ENCODE assay signal across 1 cellular context in the genomic region with DNA sequence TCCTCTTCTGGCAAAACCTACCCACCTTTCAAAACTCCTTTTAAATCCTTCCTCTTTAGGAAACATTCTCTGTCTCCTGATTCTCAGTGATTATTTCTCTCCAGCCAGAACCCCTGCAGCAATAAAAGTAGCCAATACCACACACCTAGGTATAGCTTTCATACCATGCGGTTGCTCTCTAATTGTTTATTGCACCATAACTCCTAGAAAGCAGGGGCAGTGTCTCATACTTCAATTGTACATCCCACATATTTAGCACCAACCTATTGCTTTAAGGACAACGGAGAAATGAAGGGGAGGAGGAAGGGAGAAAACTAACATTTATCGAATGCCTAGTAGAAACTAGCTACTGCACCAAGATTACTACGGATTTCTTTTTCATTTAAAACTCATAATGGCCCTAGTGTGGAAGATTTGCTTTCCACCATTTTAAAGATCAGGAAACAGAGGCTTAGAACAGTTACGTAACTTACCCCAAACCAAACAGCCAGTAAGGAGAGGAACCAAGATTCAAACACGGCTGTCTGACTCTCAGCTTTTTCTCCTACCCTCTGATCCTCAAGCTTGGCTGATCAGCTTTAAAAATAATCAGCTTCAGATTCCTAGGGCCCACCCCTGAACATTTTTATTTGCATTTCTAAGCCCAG.
TF ChIP-seq lines count a peak whose summit lies in the region.

No MANE protein-coding gene starts in this region.

TF ChIP-seq in WTC11, 78 proteins besides CTCF, POLR2A, EP300 and RAD21 (continued from another document):
- TF ChIP-seq, protein P1, sequence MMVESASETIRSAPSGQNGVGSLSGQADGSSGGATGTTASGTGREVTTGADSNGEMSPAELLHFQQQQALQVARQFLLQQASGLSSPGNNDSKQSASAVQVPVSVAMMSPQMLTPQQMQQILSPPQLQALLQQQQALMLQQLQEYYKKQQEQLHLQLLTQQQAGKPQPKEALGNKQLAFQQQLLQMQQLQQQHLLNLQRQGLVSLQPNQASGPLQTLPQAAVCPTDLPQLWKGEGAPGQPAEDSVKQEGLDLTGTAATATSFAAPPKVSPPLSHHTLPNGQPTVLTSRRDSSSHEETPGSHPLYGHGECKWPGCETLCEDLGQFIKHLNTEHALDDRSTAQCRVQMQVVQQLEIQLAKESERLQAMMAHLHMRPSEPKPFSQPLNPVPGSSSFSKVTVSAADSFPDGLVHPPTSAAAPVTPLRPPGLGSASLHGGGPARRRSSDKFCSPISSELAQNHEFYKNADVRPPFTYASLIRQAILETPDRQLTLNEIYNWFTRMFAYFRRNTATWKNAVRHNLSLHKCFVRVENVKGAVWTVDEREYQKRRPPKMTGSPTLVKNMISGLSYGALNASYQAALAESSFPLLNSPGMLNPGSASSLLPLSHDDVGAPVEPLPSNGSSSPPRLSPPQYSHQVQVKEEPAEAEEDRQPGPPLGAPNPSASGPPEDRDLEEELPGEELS (CRISPR knock-in tag; IDR thresholded peaks at IDR 0.05), result no peak
- TF ChIP-seq, protein P2, sequence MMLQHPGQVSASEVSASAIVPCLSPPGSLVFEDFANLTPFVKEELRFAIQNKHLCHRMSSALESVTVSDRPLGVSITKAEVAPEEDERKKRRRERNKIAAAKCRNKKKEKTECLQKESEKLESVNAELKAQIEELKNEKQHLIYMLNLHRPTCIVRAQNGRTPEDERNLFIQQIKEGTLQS (CRISPR knock-in tag; conservative IDR thresholded peaks at IDR 0.05), result no peak
- TF ChIP-seq, protein P3, sequence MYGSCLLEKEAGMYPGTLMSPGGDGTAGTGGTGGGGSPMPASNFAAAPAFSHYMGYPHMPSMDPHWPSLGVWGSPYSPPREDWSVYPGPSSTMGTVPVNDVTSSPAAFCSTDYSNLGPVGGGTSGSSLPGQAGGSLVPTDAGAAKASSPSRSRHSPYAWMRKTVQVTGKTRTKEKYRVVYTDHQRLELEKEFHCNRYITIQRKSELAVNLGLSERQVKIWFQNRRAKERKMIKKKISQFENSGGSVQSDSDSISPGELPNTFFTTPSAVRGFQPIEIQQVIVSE (CRISPR knock-in tag; IDR thresholded peaks at IDR 0.05; ENCODE audit: borderline replicate concordance), result no peak
- TF ChIP-seq, protein P4, sequence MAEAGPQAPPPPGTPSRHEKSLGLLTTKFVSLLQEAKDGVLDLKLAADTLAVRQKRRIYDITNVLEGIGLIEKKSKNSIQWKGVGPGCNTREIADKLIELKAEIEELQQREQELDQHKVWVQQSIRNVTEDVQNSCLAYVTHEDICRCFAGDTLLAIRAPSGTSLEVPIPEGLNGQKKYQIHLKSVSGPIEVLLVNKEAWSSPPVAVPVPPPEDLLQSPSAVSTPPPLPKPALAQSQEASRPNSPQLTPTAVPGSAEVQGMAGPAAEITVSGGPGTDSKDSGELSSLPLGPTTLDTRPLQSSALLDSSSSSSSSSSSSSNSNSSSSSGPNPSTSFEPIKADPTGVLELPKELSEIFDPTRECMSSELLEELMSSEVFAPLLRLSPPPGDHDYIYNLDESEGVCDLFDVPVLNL (CRISPR knock-in tag; IDR thresholded peaks at IDR 0.05; ENCODE audit: borderline replicate concordance, low read depth), result no peak
- TF ChIP-seq ATF1 (CRISPR knock-in tag; IDR thresholded peaks at IDR 0.05) (no peak), GRHL2 (CRISPR knock-in tag; IDR thresholded peaks at IDR 0.05; ENCODE audit: insufficient replicate concordance, severe bottlenecking) (no peak), ZNF671 (CRISPR knock-in tag; IDR thresholded peaks at IDR 0.05) (no peak), ZBTB21 (CRISPR knock-in tag; IDR thresholded peaks at IDR 0.05; ENCODE audit: borderline replicate concordance) (no peak), TCF7 (CRISPR knock-in tag; IDR thresholded peaks at IDR 0.05; ENCODE audit: low read depth) (no peak)
- TF ChIP-seq, protein P5, sequence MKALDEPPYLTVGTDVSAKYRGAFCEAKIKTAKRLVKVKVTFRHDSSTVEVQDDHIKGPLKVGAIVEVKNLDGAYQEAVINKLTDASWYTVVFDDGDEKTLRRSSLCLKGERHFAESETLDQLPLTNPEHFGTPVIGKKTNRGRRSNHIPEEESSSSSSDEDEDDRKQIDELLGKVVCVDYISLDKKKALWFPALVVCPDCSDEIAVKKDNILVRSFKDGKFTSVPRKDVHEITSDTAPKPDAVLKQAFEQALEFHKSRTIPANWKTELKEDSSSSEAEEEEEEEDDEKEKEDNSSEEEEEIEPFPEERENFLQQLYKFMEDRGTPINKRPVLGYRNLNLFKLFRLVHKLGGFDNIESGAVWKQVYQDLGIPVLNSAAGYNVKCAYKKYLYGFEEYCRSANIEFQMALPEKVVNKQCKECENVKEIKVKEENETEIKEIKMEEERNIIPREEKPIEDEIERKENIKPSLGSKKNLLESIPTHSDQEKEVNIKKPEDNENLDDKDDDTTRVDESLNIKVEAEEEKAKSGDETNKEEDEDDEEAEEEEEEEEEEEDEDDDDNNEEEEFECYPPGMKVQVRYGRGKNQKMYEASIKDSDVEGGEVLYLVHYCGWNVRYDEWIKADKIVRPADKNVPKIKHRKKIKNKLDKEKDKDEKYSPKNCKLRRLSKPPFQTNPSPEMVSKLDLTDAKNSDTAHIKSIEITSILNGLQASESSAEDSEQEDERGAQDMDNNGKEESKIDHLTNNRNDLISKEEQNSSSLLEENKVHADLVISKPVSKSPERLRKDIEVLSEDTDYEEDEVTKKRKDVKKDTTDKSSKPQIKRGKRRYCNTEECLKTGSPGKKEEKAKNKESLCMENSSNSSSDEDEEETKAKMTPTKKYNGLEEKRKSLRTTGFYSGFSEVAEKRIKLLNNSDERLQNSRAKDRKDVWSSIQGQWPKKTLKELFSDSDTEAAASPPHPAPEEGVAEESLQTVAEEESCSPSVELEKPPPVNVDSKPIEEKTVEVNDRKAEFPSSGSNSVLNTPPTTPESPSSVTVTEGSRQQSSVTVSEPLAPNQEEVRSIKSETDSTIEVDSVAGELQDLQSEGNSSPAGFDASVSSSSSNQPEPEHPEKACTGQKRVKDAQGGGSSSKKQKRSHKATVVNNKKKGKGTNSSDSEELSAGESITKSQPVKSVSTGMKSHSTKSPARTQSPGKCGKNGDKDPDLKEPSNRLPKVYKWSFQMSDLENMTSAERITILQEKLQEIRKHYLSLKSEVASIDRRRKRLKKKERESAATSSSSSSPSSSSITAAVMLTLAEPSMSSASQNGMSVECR (CRISPR knock-in tag; IDR thresholded peaks at IDR 0.05; ENCODE audit: borderline replicate concordance), result no peak
